Comparison of ENCODE assay signal across 1 cellular context in genomic region chr18:67483952-67484351, GRCh38.
TF ChIP-seq lines count a peak whose summit lies in the region.

No MANE protein-coding gene starts in this region.

TF ChIP-seq in WTC11, 78 proteins besides CTCF, POLR2A, EP300 and RAD21 (continued from another document):
- TF ChIP-seq ZSCAN18 (CRISPR knock-in tag; IDR thresholded peaks at IDR 0.05) (no peak), PRRX2 (CRISPR knock-in tag; IDR thresholded peaks at IDR 0.05) (no peak), MXD4 (CRISPR knock-in tag; IDR thresholded peaks at IDR 0.05; ENCODE audit: borderline replicate concordance) (no peak), RORB (CRISPR knock-in tag; IDR thresholded peaks at IDR 0.05) (no peak), GABPB1 (CRISPR knock-in tag; IDR thresholded peaks at IDR 0.05) (no peak), CREB1 (CRISPR knock-in tag; IDR thresholded peaks at IDR 0.05) (no peak), NR3C1 (CRISPR knock-in tag; conservative IDR thresholded peaks at IDR 0.05; ENCODE audit: low read depth) (no peak), AFF4 (CRISPR knock-in tag; IDR thresholded peaks at IDR 0.05; ENCODE audit: borderline replicate concordance) (no peak), SOX15 (CRISPR knock-in tag; IDR thresholded peaks at IDR 0.05) (no peak), ZBTB43 (CRISPR knock-in tag; IDR thresholded peaks at IDR 0.05) (no peak), FOXJ3 (CRISPR knock-in tag; IDR thresholded peaks at IDR 0.05; ENCODE audit: borderline replicate concordance) (no peak), RELA (CRISPR knock-in tag; IDR thresholded peaks at IDR 0.05; ENCODE audit: borderline replicate concordance) (no peak), TP53 (CRISPR knock-in tag; IDR thresholded peaks at IDR 0.05) (no peak)
TF ChIP-seq in WTC11: peak in this region for 0.
